Comparison of ENCODE assay signal across 8 cellular contexts in genomic region chr10:79196470-79197461, GRCh38.
DNase-seq lines count a peak whose midpoint lies in the region; ATAC-seq lines count a peak whose summit lies in the region.

No MANE protein-coding gene starts in this region.

- ATAC-seq in HG03159 (IDR thresholded peaks at IDR 0.05; ENCODE audit: unreplicated experiment): peak; percentile 54
- ATAC-seq in GM21381 (IDR thresholded peaks at IDR 0.05; ENCODE audit: unreplicated experiment): no peak

- DNase-seq in GM03348 (ENCODE audit: low spot score) (peak; percentile 88), RPMI8226 (peak; percentile 74), germinal center (ENCODE audit: low spot score) (peak; percentile 76), posterior cingulate gyrus (peak; percentile 49 to 96 (median 78)), ureter (ENCODE audit: low spot score) (peak; percentile 81)
- DNase-seq in activated effector memory CD4-positive, alpha-beta T cell treated with Interleukin-2 at 50 U/mL for 16 hours: peak; percentile 49

- intact Hi-C loops in posterior cingulate gyrus (cut with DNase I): loop anchor here (2.0 to 5.0 kb wide), 3 partner anchors 339 to 986 kb away; no protein-coding TSS in a partner anchor
